In the genomic region with DNA sequence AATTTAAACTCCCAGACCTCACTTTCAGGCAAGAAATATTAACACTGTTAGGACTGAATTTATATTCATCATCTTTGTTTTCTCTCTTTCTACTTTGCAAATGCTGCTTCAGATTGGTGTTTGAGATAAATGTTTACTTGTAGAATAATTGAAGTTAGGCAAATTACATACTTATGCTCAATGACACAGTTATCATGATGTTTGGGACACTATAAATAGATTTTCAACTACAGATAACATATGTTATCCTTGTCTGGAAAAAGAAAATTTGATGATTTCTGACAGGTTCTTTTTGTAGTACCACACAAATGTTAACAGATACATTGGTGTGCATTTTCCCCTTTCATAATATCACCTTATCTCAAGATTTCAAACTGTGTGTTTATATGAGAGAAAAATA, we compare ENCODE assay signal across 7 cellular contexts. TPM values are rescaled to one million over a fixed set of nuclear protein-coding genes. Genes with fewer than 3 reads are reported as not detected.
"Had no signal": no experiment of that assay in that cellular context is flagged by ENCODE, and none has a peak within 500 bp of the region (broad histone marks: within the 10 kb centered on the region; RNA-seq: fewer than 3 reads in every experiment).

No MANE protein-coding gene starts in this region.

- H2AFZ ChIP-seq: GM23248 had no signal

- H3K27ac ChIP-seq: GM23248, HL-60 had no signal

- DNase-seq: GM23248, GOT3, H9, HCEC 1CT had no signal

- H3K9ac ChIP-seq: GM23248 had no signal

- ATAC-seq: HepG2, K562 had no signal

- H3K4me3 ChIP-seq: GM23248, K562 had no signal

RNA-seq across cellular contexts. Expression of gene PRR16, which starts 7.9 kb away (rescaled TPM):
- total RNA-seq: HepG2 had no signal
- polyA plus RNA-seq: HepG2 had no signal
